In the genomic region with DNA sequence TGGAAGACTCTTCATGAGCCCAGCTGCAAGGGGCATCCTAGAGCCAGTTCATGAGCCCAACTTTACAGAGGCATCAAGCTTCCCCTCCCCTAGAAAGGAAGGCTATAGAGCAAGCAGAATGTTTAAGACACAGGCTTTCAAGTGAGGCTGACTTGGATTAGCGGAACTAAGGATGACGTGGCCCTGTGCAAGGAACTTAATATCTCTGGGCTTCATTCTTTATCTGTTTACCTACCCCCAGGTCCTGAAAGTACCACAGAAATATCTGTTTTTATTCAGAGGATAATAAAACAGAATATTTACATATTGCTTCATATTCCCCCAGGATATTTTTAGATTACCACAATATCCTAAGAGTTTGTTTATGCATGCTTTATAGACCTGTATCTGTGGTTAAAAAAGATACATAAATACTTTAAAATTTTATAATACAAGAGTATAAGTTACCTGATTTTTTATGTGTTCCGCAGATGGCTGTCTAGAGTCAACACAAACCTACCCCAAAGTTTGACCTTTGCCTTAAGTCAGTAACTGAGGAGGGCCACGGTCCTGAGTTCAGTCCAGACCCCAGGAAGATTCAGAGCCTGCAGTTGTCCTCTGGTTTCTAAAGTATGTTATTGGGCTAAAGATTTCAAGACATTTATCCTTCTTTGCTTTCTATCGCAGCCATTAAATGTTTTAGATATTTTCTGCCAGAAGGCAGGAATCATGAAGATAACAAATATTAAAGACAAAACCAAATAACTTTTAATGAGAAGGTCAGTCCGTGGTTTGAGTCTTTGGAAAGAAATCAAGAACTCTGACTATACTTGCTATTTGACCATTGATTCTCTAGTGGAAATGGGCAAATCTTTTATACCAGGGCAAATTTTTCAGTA, we compare ENCODE assay signal across 1 cellular context.
TF ChIP-seq lines count a peak whose summit lies in the region.

No MANE protein-coding gene starts in this region.

TF ChIP-seq in HEK293, 187 proteins besides CTCF, POLR2A, EP300 and RAD21 (continued from another document):
- TF ChIP-seq, protein P1, sequence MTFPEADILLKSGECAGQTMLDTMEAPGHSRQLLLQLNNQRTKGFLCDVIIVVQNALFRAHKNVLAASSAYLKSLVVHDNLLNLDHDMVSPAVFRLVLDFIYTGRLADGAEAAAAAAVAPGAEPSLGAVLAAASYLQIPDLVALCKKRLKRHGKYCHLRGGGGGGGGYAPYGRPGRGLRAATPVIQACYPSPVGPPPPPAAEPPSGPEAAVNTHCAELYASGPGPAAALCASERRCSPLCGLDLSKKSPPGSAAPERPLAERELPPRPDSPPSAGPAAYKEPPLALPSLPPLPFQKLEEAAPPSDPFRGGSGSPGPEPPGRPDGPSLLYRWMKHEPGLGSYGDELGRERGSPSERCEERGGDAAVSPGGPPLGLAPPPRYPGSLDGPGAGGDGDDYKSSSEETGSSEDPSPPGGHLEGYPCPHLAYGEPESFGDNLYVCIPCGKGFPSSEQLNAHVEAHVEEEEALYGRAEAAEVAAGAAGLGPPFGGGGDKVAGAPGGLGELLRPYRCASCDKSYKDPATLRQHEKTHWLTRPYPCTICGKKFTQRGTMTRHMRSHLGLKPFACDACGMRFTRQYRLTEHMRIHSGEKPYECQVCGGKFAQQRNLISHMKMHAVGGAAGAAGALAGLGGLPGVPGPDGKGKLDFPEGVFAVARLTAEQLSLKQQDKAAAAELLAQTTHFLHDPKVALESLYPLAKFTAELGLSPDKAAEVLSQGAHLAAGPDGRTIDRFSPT (tag by site-specific recombination; IDR thresholded peaks at IDR 0.05): no peak
- TF ChIP-seq ZNF155 (tag by site-specific recombination; IDR thresholded peaks at IDR 0.05) (no peak), ZNF660 (tag by site-specific recombination; IDR thresholded peaks at IDR 0.05) (no peak), ZNF146 (tag by site-specific recombination; IDR thresholded peaks at IDR 0.05) (no peak), ZNF560 (tag by site-specific recombination; IDR thresholded peaks at IDR 0.05; ENCODE audit: borderline replicate concordance) (no peak), ZSCAN16 (tag by site-specific recombination; IDR thresholded peaks at IDR 0.05) (no peak), ZNF23 (tag by site-specific recombination; IDR thresholded peaks at IDR 0.05; ENCODE audit: borderline replicate concordance) (no peak), TRIM28 (IDR thresholded peaks at IDR 0.05; ENCODE audit: borderline replicate concordance, low read length) (no peak)
TF ChIP-seq in HEK293: peak in this region for 7.
